Comparison of ENCODE assay signal across 1 cellular context in genomic region chr1:220119043-220119512, GRCh38.
TF ChIP-seq lines count a peak whose summit lies in the region.

No MANE protein-coding gene starts in this region.

TF ChIP-seq in K562, 482 proteins besides CTCF, POLR2A, EP300 and RAD21 (continued from another document and continues in another):
- TF ChIP-seq ZBTB34 (CRISPR knock-in tag; IDR thresholded peaks at IDR 0.05) (no peak), ZNF212 (CRISPR knock-in tag; IDR thresholded peaks at IDR 0.05) (no peak), HDGF (IDR thresholded peaks at IDR 0.05) (no peak), CXXC5 (CRISPR knock-in tag; IDR thresholded peaks at IDR 0.05) (peak; percentile 76), KAT7 (CRISPR knock-in tag; IDR thresholded peaks at IDR 0.05; ENCODE audit: borderline replicate concordance) (no peak), CBFA2T3 (IDR thresholded peaks at IDR 0.05) (peak; percentile 93), E2F4 (CRISPR knock-in tag; IDR thresholded peaks at IDR 0.05; ENCODE audit: low read depth) (no peak), SMAD2 (IDR thresholded peaks at IDR 0.05; ENCODE audit: low read depth, low read length) (no peak), HBP1 (CRISPR knock-in tag; IDR thresholded peaks at IDR 0.05) (no peak), ATF4 (CRISPR knock-in tag; IDR thresholded peaks at IDR 0.05) (peak; percentile 67; the same call in 1 of the 2 replicates), JUND (IDR thresholded peaks at IDR 0.05; ENCODE audit: borderline replicate concordance, low read depth, low read length) (peak; percentile 95), JUND (tag; IDR thresholded peaks at IDR 0.05; ENCODE audit: borderline replicate concordance, low read depth, low read length) (peak; percentile 97), NFRKB (IDR thresholded peaks at IDR 0.05; ENCODE audit: low read depth) (no peak), PBX2 (CRISPR knock-in tag; IDR thresholded peaks at IDR 0.05; ENCODE audit: low read depth) (no peak), PBX2 (tag; conservative IDR thresholded peaks at IDR 0.05; ENCODE audit: low read depth) (peak; percentile 96), POLR2AphosphoS5 (IDR thresholded peaks at IDR 0.05; ENCODE audit: control insufficient read depth, insufficient read depth, low read depth, low read length) (no peak), YY1 (IDR thresholded peaks at IDR 0.05; ENCODE audit: borderline replicate concordance in 1 of 3, control insufficient read depth in 1 of 3, extremely low read depth in 1 of 3, insufficient read depth in 3 of 3, insufficient read length in 1 of 3, insufficient replicate concordance in 2 of 3, low read depth in 1 of 3, low read length in 2 of 3) (no peak), ATF7 (IDR thresholded peaks at IDR 0.05) (peak; percentile 98), MTA3 (IDR thresholded peaks at IDR 0.05; ENCODE audit: borderline replicate concordance) (peak; percentile 64; the same call in 1 of the 2 replicates), ZNF143 (CRISPR knock-in tag; IDR thresholded peaks at IDR 0.05) (no peak), SNIP1 (IDR thresholded peaks at IDR 0.05; ENCODE audit: low read depth) (no peak), ZFP30 (CRISPR knock-in tag; IDR thresholded peaks at IDR 0.05; ENCODE audit: borderline replicate concordance) (no peak), ZHX1 (conservative IDR thresholded peaks at IDR 0.05; ENCODE audit: low read length) (no peak), MAX (CRISPR knock-in tag; IDR thresholded peaks at IDR 0.05) (no peak), TEAD4 (IDR thresholded peaks at IDR 0.05; ENCODE audit: low read length) (peak; percentile 96), TEAD4 (CRISPR knock-in tag; IDR thresholded peaks at IDR 0.05; ENCODE audit: borderline replicate concordance) (no peak), XRCC3 (IDR thresholded peaks at IDR 0.05) (no peak), BHLHE40 (IDR thresholded peaks at IDR 0.05; ENCODE audit: low read length) (peak; percentile 66; the same call in 1 of the 2 replicates), HOXB6 (CRISPR knock-in tag; IDR thresholded peaks at IDR 0.05; ENCODE audit: borderline replicate concordance) (no peak)
- TF ChIP-seq, protein P1, sequence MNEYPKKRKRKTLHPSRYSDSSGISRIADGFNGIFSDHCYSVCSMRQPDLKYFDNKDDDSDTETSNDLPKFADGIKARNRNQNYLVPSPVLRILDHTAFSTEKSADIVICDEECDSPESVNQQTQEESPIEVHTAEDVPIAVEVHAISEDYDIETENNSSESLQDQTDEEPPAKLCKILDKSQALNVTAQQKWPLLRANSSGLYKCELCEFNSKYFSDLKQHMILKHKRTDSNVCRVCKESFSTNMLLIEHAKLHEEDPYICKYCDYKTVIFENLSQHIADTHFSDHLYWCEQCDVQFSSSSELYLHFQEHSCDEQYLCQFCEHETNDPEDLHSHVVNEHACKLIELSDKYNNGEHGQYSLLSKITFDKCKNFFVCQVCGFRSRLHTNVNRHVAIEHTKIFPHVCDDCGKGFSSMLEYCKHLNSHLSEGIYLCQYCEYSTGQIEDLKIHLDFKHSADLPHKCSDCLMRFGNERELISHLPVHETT (CRISPR knock-in tag; conservative IDR thresholded peaks at IDR 0.05 in 1 of 2, IDR thresholded peaks at IDR 0.05 in 1 of 2): no peak
- TF ChIP-seq, protein P2, sequence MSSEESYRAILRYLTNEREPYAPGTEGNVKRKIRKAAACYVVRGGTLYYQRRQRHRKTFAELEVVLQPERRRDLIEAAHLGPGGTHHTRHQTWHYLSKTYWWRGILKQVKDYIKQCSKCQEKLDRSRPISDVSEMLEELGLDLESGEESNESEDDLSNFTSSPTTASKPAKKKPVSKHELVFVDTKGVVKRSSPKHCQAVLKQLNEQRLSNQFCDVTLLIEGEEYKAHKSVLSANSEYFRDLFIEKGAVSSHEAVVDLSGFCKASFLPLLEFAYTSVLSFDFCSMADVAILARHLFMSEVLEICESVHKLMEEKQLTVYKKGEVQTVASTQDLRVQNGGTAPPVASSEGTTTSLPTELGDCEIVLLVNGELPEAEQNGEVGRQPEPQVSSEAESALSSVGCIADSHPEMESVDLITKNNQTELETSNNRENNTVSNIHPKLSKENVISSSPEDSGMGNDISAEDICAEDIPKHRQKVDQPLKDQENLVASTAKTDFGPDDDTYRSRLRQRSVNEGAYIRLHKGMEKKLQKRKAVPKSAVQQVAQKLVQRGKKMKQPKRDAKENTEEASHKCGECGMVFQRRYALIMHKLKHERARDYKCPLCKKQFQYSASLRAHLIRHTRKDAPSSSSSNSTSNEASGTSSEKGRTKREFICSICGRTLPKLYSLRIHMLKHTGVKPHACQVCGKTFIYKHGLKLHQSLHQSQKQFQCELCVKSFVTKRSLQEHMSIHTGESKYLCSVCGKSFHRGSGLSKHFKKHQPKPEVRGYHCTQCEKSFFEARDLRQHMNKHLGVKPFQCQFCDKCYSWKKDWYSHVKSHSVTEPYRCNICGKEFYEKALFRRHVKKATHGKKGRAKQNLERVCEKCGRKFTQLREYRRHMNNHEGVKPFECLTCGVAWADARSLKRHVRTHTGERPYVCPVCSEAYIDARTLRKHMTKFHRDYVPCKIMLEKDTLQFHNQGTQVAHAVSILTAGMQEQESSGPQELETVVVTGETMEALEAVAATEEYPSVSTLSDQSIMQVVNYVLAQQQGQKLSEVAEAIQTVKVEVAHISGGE (CRISPR knock-in tag; IDR thresholded peaks at IDR 0.05): no peak
- TF ChIP-seq, protein P3, sequence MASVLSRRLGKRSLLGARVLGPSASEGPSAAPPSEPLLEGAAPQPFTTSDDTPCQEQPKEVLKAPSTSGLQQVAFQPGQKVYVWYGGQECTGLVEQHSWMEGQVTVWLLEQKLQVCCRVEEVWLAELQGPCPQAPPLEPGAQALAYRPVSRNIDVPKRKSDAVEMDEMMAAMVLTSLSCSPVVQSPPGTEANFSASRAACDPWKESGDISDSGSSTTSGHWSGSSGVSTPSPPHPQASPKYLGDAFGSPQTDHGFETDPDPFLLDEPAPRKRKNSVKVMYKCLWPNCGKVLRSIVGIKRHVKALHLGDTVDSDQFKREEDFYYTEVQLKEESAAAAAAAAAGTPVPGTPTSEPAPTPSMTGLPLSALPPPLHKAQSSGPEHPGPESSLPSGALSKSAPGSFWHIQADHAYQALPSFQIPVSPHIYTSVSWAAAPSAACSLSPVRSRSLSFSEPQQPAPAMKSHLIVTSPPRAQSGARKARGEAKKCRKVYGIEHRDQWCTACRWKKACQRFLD (CRISPR knock-in tag; IDR thresholded peaks at IDR 0.05): no peak
- TF ChIP-seq, protein P4, sequence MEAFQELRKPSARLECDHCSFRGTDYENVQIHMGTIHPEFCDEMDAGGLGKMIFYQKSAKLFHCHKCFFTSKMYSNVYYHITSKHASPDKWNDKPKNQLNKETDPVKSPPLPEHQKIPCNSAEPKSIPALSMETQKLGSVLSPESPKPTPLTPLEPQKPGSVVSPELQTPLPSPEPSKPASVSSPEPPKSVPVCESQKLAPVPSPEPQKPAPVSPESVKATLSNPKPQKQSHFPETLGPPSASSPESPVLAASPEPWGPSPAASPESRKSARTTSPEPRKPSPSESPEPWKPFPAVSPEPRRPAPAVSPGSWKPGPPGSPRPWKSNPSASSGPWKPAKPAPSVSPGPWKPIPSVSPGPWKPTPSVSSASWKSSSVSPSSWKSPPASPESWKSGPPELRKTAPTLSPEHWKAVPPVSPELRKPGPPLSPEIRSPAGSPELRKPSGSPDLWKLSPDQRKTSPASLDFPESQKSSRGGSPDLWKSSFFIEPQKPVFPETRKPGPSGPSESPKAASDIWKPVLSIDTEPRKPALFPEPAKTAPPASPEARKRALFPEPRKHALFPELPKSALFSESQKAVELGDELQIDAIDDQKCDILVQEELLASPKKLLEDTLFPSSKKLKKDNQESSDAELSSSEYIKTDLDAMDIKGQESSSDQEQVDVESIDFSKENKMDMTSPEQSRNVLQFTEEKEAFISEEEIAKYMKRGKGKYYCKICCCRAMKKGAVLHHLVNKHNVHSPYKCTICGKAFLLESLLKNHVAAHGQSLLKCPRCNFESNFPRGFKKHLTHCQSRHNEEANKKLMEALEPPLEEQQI (IDR thresholded peaks at IDR 0.05): peak; percentile 51; the same call in 1 of the 2 replicates
- TF ChIP-seq, protein P5, sequence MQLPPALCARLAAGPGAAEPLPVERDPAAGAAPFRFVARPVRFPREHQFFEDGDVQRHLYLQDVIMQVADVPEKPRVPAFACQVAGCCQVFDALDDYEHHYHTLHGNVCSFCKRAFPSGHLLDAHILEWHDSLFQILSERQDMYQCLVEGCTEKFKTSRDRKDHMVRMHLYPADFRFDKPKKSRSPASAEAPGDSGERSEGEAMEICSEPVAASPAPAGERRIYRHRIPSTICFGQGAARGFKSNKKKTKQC (CRISPR knock-in tag; IDR thresholded peaks at IDR 0.05): no peak
- TF ChIP-seq, protein P6, sequence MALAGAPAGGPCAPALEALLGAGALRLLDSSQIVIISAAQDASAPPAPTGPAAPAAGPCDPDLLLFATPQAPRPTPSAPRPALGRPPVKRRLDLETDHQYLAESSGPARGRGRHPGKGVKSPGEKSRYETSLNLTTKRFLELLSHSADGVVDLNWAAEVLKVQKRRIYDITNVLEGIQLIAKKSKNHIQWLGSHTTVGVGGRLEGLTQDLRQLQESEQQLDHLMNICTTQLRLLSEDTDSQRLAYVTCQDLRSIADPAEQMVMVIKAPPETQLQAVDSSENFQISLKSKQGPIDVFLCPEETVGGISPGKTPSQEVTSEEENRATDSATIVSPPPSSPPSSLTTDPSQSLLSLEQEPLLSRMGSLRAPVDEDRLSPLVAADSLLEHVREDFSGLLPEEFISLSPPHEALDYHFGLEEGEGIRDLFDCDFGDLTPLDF (CRISPR knock-in tag; IDR thresholded peaks at IDR 0.05): no peak
